In genomic region chr1:179187708-179188471, GRCh38 we compare ENCODE assay signal across 16 cellular contexts.
"Had no signal": no experiment of that assay in that cellular context is flagged by ENCODE, and none has a peak within 500 bp of the region (broad histone marks: within the 10 kb centered on the region; RNA-seq: fewer than 3 reads in every experiment).

No MANE protein-coding gene starts in this region.

- H3K9me3 ChIP-seq: lower lobe of right lung, prostate gland, suprapubic skin had no signal

- DNase-seq: activated CD4-positive, alpha-beta T cell treated with anti-CD3 and anti-CD28 coated beads, Interleukin-2, amount 50 U/mL, for 1 hour; activated gamma-delta T cell treated with Interleukin-2 at 50 U/mL for 16 hours; activated T-cell treated with anti-CD3 and anti-CD28 coated beads, Interleukin-2, amount 50 U/mL, for 72 hours; dorsolateral prefrontal cortex; lower lobe of right lung; nephron progenitor cell; nucleus accumbens; right cardiac atrium; stimulated activated CD4-positive, alpha-beta T cell treated with anti-CD3 and anti-CD28 coated beads, Interleukin-15, amount 100 ng/mL, for 24 hours; stimulated activated CD4-positive, alpha-beta T cell treated with anti-CD3 and anti-CD28 coated beads, Interleukin-2, amount 100 ng/mL, for 48 hours; stimulated activated naive CD8-positive, alpha-beta T cell treated with anti-CD3 and anti-CD28 coated beads, Interleukin-15, amount 100 ng/mL, for 72 hours had no signal

- H3K9me3 Mint-ChIP-seq: activated naive CD4-positive, alpha-beta T cell treated with anti-CD3 and anti-CD28 coated beads, Interleukin-2, amount 50 U/mL, for 72 hours; nephron progenitor cell; stimulated activated naive CD8-positive, alpha-beta T cell treated with anti-CD3 and anti-CD28 coated beads, Interleukin-15, amount 100 ng/mL, for 72 hours; type B pancreatic cell had no signal

- ATAC-seq: activated CD4-positive, CD25-positive, alpha-beta regulatory T cell treated with anti-CD3 and anti-CD28 coated beads, Interleukin-2, amount 50 U/mL, for 24 hours; activated naive CD4-positive, alpha-beta T cell treated with anti-CD3 and anti-CD28 coated beads, Interleukin-2, amount 50 U/mL, for 72 hours; activated T-cell treated with anti-CD3 and anti-CD28 coated beads, Interleukin-2, amount 50 U/mL, for 72 hours; lower lobe of right lung; right cardiac atrium; stimulated activated naive CD8-positive, alpha-beta T cell treated with anti-CD3 and anti-CD28 coated beads, Interleukin-15, amount 100 ng/mL, for 72 hours had no signal

- H3K27me3 Mint-ChIP-seq: stimulated activated naive CD8-positive, alpha-beta T cell treated with anti-CD3 and anti-CD28 coated beads, Interleukin-15, amount 100 ng/mL, for 72 hours; type B pancreatic cell had no signal

- H3K36me3 Mint-ChIP-seq: activated naive CD4-positive, alpha-beta T cell treated with anti-CD3 and anti-CD28 coated beads, Interleukin-2, amount 50 U/mL, for 72 hours had no signal

- H3K4me1 Mint-ChIP-seq: nephron progenitor cell had no signal

- H3K27ac Mint-ChIP-seq: activated T-cell treated with anti-CD3 and anti-CD28 coated beads, Interleukin-2, amount 50 U/mL, for 72 hours; nephron progenitor cell; type B pancreatic cell had no signal

- H3K4me1 ChIP-seq: lower lobe of right lung, prostate gland, suprapubic skin had no signal

- H3K4me3 ChIP-seq: dorsolateral prefrontal cortex, lower lobe of right lung, prostate gland, suprapubic skin had no signal

- H3K36me3 ChIP-seq: lower lobe of right lung, prostate gland, suprapubic skin had no signal

- H3K4me3 Mint-ChIP-seq: activated T-cell treated with anti-CD3 and anti-CD28 coated beads, Interleukin-2, amount 50 U/mL, for 72 hours; nephron progenitor cell; stimulated activated naive CD8-positive, alpha-beta T cell treated with anti-CD3 and anti-CD28 coated beads, Interleukin-15, amount 100 ng/mL, for 72 hours; type B pancreatic cell had no signal
